15 cellular contexts compared by ENCODE assay signal in genomic region chr17:81231121-81231645, GRCh38.
"Had no signal": no experiment of that assay in that cellular context is flagged by ENCODE, and none has a peak within 500 bp of the region (broad histone marks: within the 10 kb centered on the region; RNA-seq: fewer than 3 reads in every experiment).

No MANE protein-coding gene starts in this region.

- H3K4me3 Mint-ChIP-seq: activated naive CD8-positive, alpha-beta T cell treated with anti-CD3 and anti-CD28 coated beads, Interleukin-2, amount 10 ng/mL, durations not matched to agents 7 days and 5 days; T-helper 1 cell treated with Interleukin-12 subunit alpha and Interleukin-12 subunit beta and Interleukin-4 antibody, amounts not matched to agents 30 μg/mL and 1 μg/mL, for 36 hours had no signal

- H3K27ac Mint-ChIP-seq: activated naive CD8-positive, alpha-beta T cell treated with anti-CD3 and anti-CD28 coated beads, Interleukin-2, amount 10 ng/mL, durations not matched to agents 7 days and 5 days; T-helper 1 cell treated with Interleukin-12 subunit alpha and Interleukin-12 subunit beta and Interleukin-4 antibody, amounts not matched to agents 30 μg/mL and 1 μg/mL, for 36 hours had no signal

- H3K9me3 ChIP-seq: breast epithelium, esophagus muscularis mucosa, pancreas, stomach, thoracic aorta had no signal

- H3K9me3 Mint-ChIP-seq: activated naive CD8-positive, alpha-beta T cell treated with anti-CD3 and anti-CD28 coated beads, Interleukin-2, amount 10 ng/mL, durations not matched to agents 7 days and 5 days; T-helper 1 cell treated with Interleukin-12 subunit alpha and Interleukin-12 subunit beta and Interleukin-4 antibody, amounts not matched to agents 30 μg/mL and 1 μg/mL, for 36 hours had no signal

- FAIRE-seq: endometrium, pancreas had no signal

- H3K27me3 Mint-ChIP-seq: activated naive CD8-positive, alpha-beta T cell treated with anti-CD3 and anti-CD28 coated beads, Interleukin-2, amount 10 ng/mL, durations not matched to agents 7 days and 5 days had no signal

- H3K27me3 ChIP-seq: breast epithelium, dorsolateral prefrontal cortex, esophagus muscularis mucosa, left lung, pancreas, stomach had no signal

- DNase-seq: activated CD4-positive, alpha-beta T cell treated with anti-CD3 and anti-CD28 coated beads for 48 hours; activated naive CD8-positive, alpha-beta T cell treated with anti-CD3 and anti-CD28 coated beads, Interleukin-2, amount 10 ng/mL, durations not matched to agents 7 days and 5 days; anterior cingulate cortex; foreskin fibroblast; islet precursor cell; stimulated activated CD4-positive, alpha-beta T cell treated with anti-CD3 and anti-CD28 coated beads, Interleukin-4, amount 100 ng/mL, for 4 hours; stomach had no signal

- H3K27ac ChIP-seq: breast epithelium, dorsolateral prefrontal cortex, esophagus muscularis mucosa, left lung, pancreas, stomach, thoracic aorta had no signal

- H3K4me3 ChIP-seq: breast epithelium, dorsolateral prefrontal cortex, esophagus muscularis mucosa, left lung, pancreas, stomach, thoracic aorta had no signal

- H3K4me1 ChIP-seq: breast epithelium, pancreas had no signal
